5 cellular contexts compared by ENCODE assay signal in genomic region chr7:102328863-102329262, GRCh38. TPM values are rescaled to one million over a fixed set of nuclear protein-coding genes. Genes with fewer than 3 reads are reported as not detected.
"Had no signal": no experiment of that assay in that cellular context is flagged by ENCODE, and none has a peak within 500 bp of the region (broad histone marks: within the 10 kb centered on the region; RNA-seq: fewer than 3 reads in every experiment).

No MANE protein-coding gene starts in this region.

RNA-seq across cellular contexts. Expression of gene SPDYE6, which starts 27.4 kb away (rescaled TPM):
- total RNA-seq: HT-29, LHCN-M2, MCF 10A, Right ventricle myocardium superior, SJSA1 had no signal
